ENCODE assay signal across 34 cellular contexts in the genomic region with DNA sequence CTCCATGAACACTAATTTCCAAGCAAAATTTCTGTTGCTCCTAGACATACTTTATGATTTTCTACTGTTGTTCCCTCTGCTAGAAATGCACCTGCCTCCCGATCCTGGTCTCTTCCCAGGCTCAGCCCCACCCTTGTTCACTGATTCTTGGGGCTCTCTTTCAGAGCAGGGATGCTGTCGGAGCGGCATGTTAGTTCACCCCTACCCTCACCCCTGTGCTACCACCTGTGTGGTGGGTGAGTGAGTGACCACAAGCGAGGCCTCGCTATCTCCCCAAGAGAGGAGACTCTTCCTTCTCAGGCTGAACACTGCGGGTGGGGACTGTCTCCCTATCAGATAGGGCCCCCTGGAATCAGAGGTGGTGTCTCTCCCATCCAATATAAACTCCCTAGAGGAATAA. TPM values are rescaled to one million over a fixed set of nuclear protein-coding genes. Genes with fewer than 3 reads are reported as not detected.
"Had no signal": no experiment of that assay in that cellular context is flagged by ENCODE, and none has a peak within 500 bp of the region (broad histone marks: within the 10 kb centered on the region; RNA-seq: fewer than 3 reads in every experiment).

No MANE protein-coding gene starts in this region.

- H3K4me3 ChIP-seq: ascending aorta, body of pancreas, Peyer's patch, SJSA1 had no signal

- H3K36me3 Mint-ChIP-seq: activated CD8-positive, alpha-beta memory T cell treated with anti-CD3 and anti-CD28 coated beads, Interleukin-2, amount 10 ng/mL, durations not matched to agents 7 days and 5 days; activated naive CD4-positive, alpha-beta T cell treated with anti-CD3 and anti-CD28 coated beads, Interleukin-2, amount 50 U/mL, for 72 hours had no signal

- H3K27ac ChIP-seq: ascending aorta, body of pancreas, Peyer's patch, SJSA1 had no signal

- H3K4me1 Mint-ChIP-seq: activated B cell treated with CpG ODN at 0.5 μM for 24 hours; activated CD4-positive, alpha-beta T cell treated with anti-CD3 and anti-CD28 coated beads, Interleukin-2, amount 10 ng/mL, durations not matched to agents 24 days and 14 days; activated CD8-positive, alpha-beta memory T cell treated with anti-CD3 and anti-CD28 coated beads, Interleukin-2, amount 10 ng/mL, durations not matched to agents 7 days and 5 days; activated naive CD8-positive, alpha-beta T cell treated with anti-CD3 and anti-CD28 coated beads, Interleukin-2, amount 50 U/mL, for 24 hours had no signal

- H3K27me3 ChIP-seq: ascending aorta, body of pancreas, Peyer's patch had no signal

- H3K4me3 Mint-ChIP-seq: activated B cell treated with CpG ODN at 0.5 μM for 24 hours; activated CD4-positive, alpha-beta T cell treated with anti-CD3 and anti-CD28 coated beads, Interleukin-2, amount 10 ng/mL, durations not matched to agents 24 days and 14 days; activated CD8-positive, alpha-beta memory T cell treated with anti-CD3 and anti-CD28 coated beads, Interleukin-2, amount 10 ng/mL, durations not matched to agents 7 days and 5 days; activated naive CD8-positive, alpha-beta T cell treated with anti-CD3 and anti-CD28 coated beads, Interleukin-2, amount 50 U/mL, for 24 hours; activated T-cell treated with anti-CD3 and anti-CD28 coated beads, Interleukin-2, amount 50 U/mL, for 24 hours; activated T-helper 1 cell treated with anti-CD3 and anti-CD28 coated beads, Interleukin-12 subunit alpha, Interleukin-12 subunit beta, Interleukin-2, Interleukin-4 antibody, amounts not matched to agents 30 ng/mL and 10 ng/mL and 1 ng/mL, durations not matched to agents 14 hours and 24 hours and 36 hours had no signal

- H3K4me1 ChIP-seq: ascending aorta, body of pancreas, Peyer's patch, SJSA1 had no signal

- H3K36me3 ChIP-seq: ascending aorta, Peyer's patch, SJSA1 had no signal

- DNase-seq: activated B cell treated with CpG ODN at 0.5 μM for 24 hours; activated CD4-positive, alpha-beta T cell treated with anti-CD3 and anti-CD28 coated beads for 1 hour; activated CD4-positive, alpha-beta T cell treated with anti-CD3 and anti-CD28 coated beads, Interleukin-2, amount 10 ng/mL, durations not matched to agents 24 days and 14 days; activated CD4-positive, alpha-beta T cell treated with anti-CD3 and anti-CD28 coated beads, Interleukin-2, amount 50 U/mL, for 48 hours; activated CD8-positive, alpha-beta memory T cell treated with anti-CD3 and anti-CD28 coated beads, Interleukin-2, amount 10 ng/mL, durations not matched to agents 7 days and 5 days; activated effector memory CD4-positive, alpha-beta T cell treated with Interleukin-2 at 50 U/mL for 16 hours; activated naive CD4-positive, alpha-beta T cell; activated naive CD8-positive, alpha-beta T cell treated with anti-CD3 and anti-CD28 coated beads, Interleukin-2, amount 50 U/mL, for 24 hours; activated T-cell treated with anti-CD3 and anti-CD28 coated beads, Interleukin-2, amount 50 U/mL, for 24 hours; amniotic stem cell; body of pancreas; KG1; NCI-H1092; NCI-H1417; NCI-H1930; NCI-H2171; NCI-H2227 treated with DMSO at 0.1 percent for 48 hours; NCI-H446 treated with DMSO at 0.1 percent for 48 hours; NCI-H524 treated with DMSO at 0.1 percent for 48 hours; NCI-H82; OCI-M1; Peyer's patch; SHP77; SW 1271; T-helper 9 cell had no signal

- H3K9me3 Mint-ChIP-seq: activated B cell treated with CpG ODN at 0.5 μM for 24 hours; activated CD4-positive, alpha-beta T cell treated with anti-CD3 and anti-CD28 coated beads, Interleukin-2, amount 10 ng/mL, durations not matched to agents 24 days and 14 days; activated naive CD4-positive, alpha-beta T cell treated with anti-CD3 and anti-CD28 coated beads, Interleukin-2, amount 50 U/mL, for 72 hours; activated naive CD8-positive, alpha-beta T cell treated with anti-CD3 and anti-CD28 coated beads, Interleukin-2, amount 50 U/mL, for 24 hours; activated T-cell treated with anti-CD3 and anti-CD28 coated beads, Interleukin-2, amount 50 U/mL, for 24 hours; activated T-helper 1 cell treated with anti-CD3 and anti-CD28 coated beads, Interleukin-12 subunit alpha, Interleukin-12 subunit beta, Interleukin-2, Interleukin-4 antibody, amounts not matched to agents 30 ng/mL and 10 ng/mL and 1 ng/mL, durations not matched to agents 14 hours and 24 hours and 36 hours; IgD-negative memory B cell had no signal

- H3K27ac Mint-ChIP-seq: activated B cell treated with CpG ODN at 0.5 μM for 24 hours; activated CD4-positive, alpha-beta T cell treated with anti-CD3 and anti-CD28 coated beads, Interleukin-2, amount 10 ng/mL, durations not matched to agents 24 days and 14 days; activated CD8-positive, alpha-beta memory T cell treated with anti-CD3 and anti-CD28 coated beads, Interleukin-2, amount 10 ng/mL, durations not matched to agents 7 days and 5 days; activated naive CD4-positive, alpha-beta T cell treated with anti-CD3 and anti-CD28 coated beads, Interleukin-2, amount 50 U/mL, for 72 hours; activated naive CD8-positive, alpha-beta T cell treated with anti-CD3 and anti-CD28 coated beads, Interleukin-2, amount 50 U/mL, for 24 hours; activated T-cell treated with anti-CD3 and anti-CD28 coated beads, Interleukin-2, amount 50 U/mL, for 24 hours; activated T-helper 1 cell treated with anti-CD3 and anti-CD28 coated beads, Interleukin-12 subunit alpha, Interleukin-12 subunit beta, Interleukin-2, Interleukin-4 antibody, amounts not matched to agents 30 ng/mL and 10 ng/mL and 1 ng/mL, durations not matched to agents 14 hours and 24 hours and 36 hours; IgD-negative memory B cell had no signal

- H3K9me3 ChIP-seq: ascending aorta, body of pancreas, Peyer's patch, SJSA1 had no signal

RNA-seq across cellular contexts. Expression of a gene that starts 4.9 kb away (rescaled TPM):
- total RNA-seq: activated B cell treated with CpG ODN at 0.5 μM for 24 hours; activated CD4-positive, alpha-beta T cell treated with anti-CD3 and anti-CD28 coated beads, Interleukin-2, amount 10 ng/mL, durations not matched to agents 24 days and 14 days; activated CD8-positive, alpha-beta memory T cell treated with anti-CD3 and anti-CD28 coated beads, Interleukin-2, amount 10 ng/mL, durations not matched to agents 7 days and 5 days; activated naive CD4-positive, alpha-beta T cell treated with anti-CD3 and anti-CD28 coated beads, Interleukin-2, amount 50 U/mL, for 72 hours; activated T-helper 1 cell treated with anti-CD3 and anti-CD28 coated beads, Interleukin-12 subunit alpha, Interleukin-12 subunit beta, Interleukin-2, Interleukin-4 antibody, amounts not matched to agents 30 ng/mL and 10 ng/mL and 1 ng/mL, durations not matched to agents 14 hours and 24 hours and 36 hours; LHCN-M2; SJSA1; T-helper 1 cell treated with Interleukin-12 subunit alpha and Interleukin-12 subunit beta and Interleukin-4 antibody, amounts not matched to agents 30 ng/mL and 1 ng/mL, for 36 hours had no signal

RNA-seq across cellular contexts. Expression of a gene that starts 20.4 kb away (rescaled TPM):
- total RNA-seq: activated B cell treated with CpG ODN at 0.5 μM for 24 hours; activated CD4-positive, alpha-beta T cell treated with anti-CD3 and anti-CD28 coated beads, Interleukin-2, amount 10 ng/mL, durations not matched to agents 24 days and 14 days; activated CD8-positive, alpha-beta memory T cell treated with anti-CD3 and anti-CD28 coated beads, Interleukin-2, amount 10 ng/mL, durations not matched to agents 7 days and 5 days; activated naive CD4-positive, alpha-beta T cell treated with anti-CD3 and anti-CD28 coated beads, Interleukin-2, amount 50 U/mL, for 72 hours; activated T-helper 1 cell treated with anti-CD3 and anti-CD28 coated beads, Interleukin-12 subunit alpha, Interleukin-12 subunit beta, Interleukin-2, Interleukin-4 antibody, amounts not matched to agents 30 ng/mL and 10 ng/mL and 1 ng/mL, durations not matched to agents 14 hours and 24 hours and 36 hours; ascending aorta; body of pancreas; bronchial epithelial cell; LHCN-M2; M059J; Peyer's patch; SJSA1; T-helper 1 cell treated with Interleukin-12 subunit alpha and Interleukin-12 subunit beta and Interleukin-4 antibody, amounts not matched to agents 30 ng/mL and 1 ng/mL, for 36 hours had no signal

RNA-seq across cellular contexts. Expression of a gene that starts 20.5 kb away (rescaled TPM):
- total RNA-seq: activated B cell treated with CpG ODN at 0.5 μM for 24 hours; activated CD4-positive, alpha-beta T cell treated with anti-CD3 and anti-CD28 coated beads, Interleukin-2, amount 10 ng/mL, durations not matched to agents 24 days and 14 days; activated CD8-positive, alpha-beta memory T cell treated with anti-CD3 and anti-CD28 coated beads, Interleukin-2, amount 10 ng/mL, durations not matched to agents 7 days and 5 days; activated naive CD4-positive, alpha-beta T cell treated with anti-CD3 and anti-CD28 coated beads, Interleukin-2, amount 50 U/mL, for 72 hours; activated T-helper 1 cell treated with anti-CD3 and anti-CD28 coated beads, Interleukin-12 subunit alpha, Interleukin-12 subunit beta, Interleukin-2, Interleukin-4 antibody, amounts not matched to agents 30 ng/mL and 10 ng/mL and 1 ng/mL, durations not matched to agents 14 hours and 24 hours and 36 hours; ascending aorta; body of pancreas; bronchial epithelial cell; LHCN-M2; M059J; Peyer's patch; SJSA1; T-helper 1 cell treated with Interleukin-12 subunit alpha and Interleukin-12 subunit beta and Interleukin-4 antibody, amounts not matched to agents 30 ng/mL and 1 ng/mL, for 36 hours had no signal

RNA-seq across cellular contexts. Expression of a gene that starts 38.1 kb away (rescaled TPM):
- total RNA-seq: activated CD4-positive, alpha-beta T cell treated with anti-CD3 and anti-CD28 coated beads, Interleukin-2, amount 10 ng/mL, durations not matched to agents 24 days and 14 days; activated CD8-positive, alpha-beta memory T cell treated with anti-CD3 and anti-CD28 coated beads, Interleukin-2, amount 10 ng/mL, durations not matched to agents 7 days and 5 days; activated T-helper 1 cell treated with anti-CD3 and anti-CD28 coated beads, Interleukin-12 subunit alpha, Interleukin-12 subunit beta, Interleukin-2, Interleukin-4 antibody, amounts not matched to agents 30 ng/mL and 10 ng/mL and 1 ng/mL, durations not matched to agents 14 hours and 24 hours and 36 hours; LHCN-M2; SJSA1 had no signal

RNA-seq across cellular contexts. Expression of a gene that starts 47.1 kb away (rescaled TPM):
- total RNA-seq: activated B cell treated with CpG ODN at 0.5 μM for 24 hours; activated CD4-positive, alpha-beta T cell treated with anti-CD3 and anti-CD28 coated beads, Interleukin-2, amount 10 ng/mL, durations not matched to agents 24 days and 14 days; activated CD8-positive, alpha-beta memory T cell treated with anti-CD3 and anti-CD28 coated beads, Interleukin-2, amount 10 ng/mL, durations not matched to agents 7 days and 5 days; activated naive CD4-positive, alpha-beta T cell treated with anti-CD3 and anti-CD28 coated beads, Interleukin-2, amount 50 U/mL, for 72 hours; activated T-helper 1 cell treated with anti-CD3 and anti-CD28 coated beads, Interleukin-12 subunit alpha, Interleukin-12 subunit beta, Interleukin-2, Interleukin-4 antibody, amounts not matched to agents 30 ng/mL and 10 ng/mL and 1 ng/mL, durations not matched to agents 14 hours and 24 hours and 36 hours; ascending aorta; body of pancreas; bronchial epithelial cell; LHCN-M2; M059J; Peyer's patch; SJSA1; T-helper 1 cell treated with Interleukin-12 subunit alpha and Interleukin-12 subunit beta and Interleukin-4 antibody, amounts not matched to agents 30 ng/mL and 1 ng/mL, for 36 hours had no signal
